ENCODE assay signal across 17 cellular contexts in genomic region chr10:60410970-60411369, GRCh38. TPM values are rescaled to one million over a fixed set of nuclear protein-coding genes. Genes with fewer than 3 reads are reported as not detected.
DNase-seq lines count a peak whose midpoint lies in the region; ATAC-seq, FAIRE-seq and TF ChIP-seq lines count a peak whose summit lies in the region.
"Had no signal": no experiment of that assay in that cellular context is flagged by ENCODE, and none has a peak within 500 bp of the region (broad histone marks: within the 10 kb centered on the region; RNA-seq: fewer than 3 reads in every experiment).

No MANE protein-coding gene starts in this region.

- no peaks in the 10 kb centered on the region for H3K27me3 ChIP-seq in astrocyte (ENCODE audit: insufficient read depth, low read length)
- H3K27me3 ChIP-seq in WERI-Rb-1 (ENCODE audit: insufficient read depth, low read depth, severe bottlenecking): no peaks in the 10 kb centered on the region
- no peaks in the 10 kb centered on the region for H3K27me3 ChIP-seq in right cardiac atrium (ENCODE audit: control insufficient read depth, insufficient read depth)
- H3K27me3 ChIP-seq: BLaER1 had no signal

- no peaks in the 10 kb centered on the region for H3K79me2 ChIP-seq in astrocyte (ENCODE audit: insufficient read depth, low read length)

- peak overlapping the region; percentile 49 for H3K27ac Mint-ChIP-seq in activated CD4-positive, alpha-beta T cell treated with anti-CD3 and anti-CD28 coated beads, Interleukin-2, amount 10 ng/mL, durations not matched to agents 24 days and 14 days
- H3K27ac Mint-ChIP-seq in astrocyte (ENCODE audit: unreplicated experiment) (no peak overlapping the region), neural crest cell (ENCODE audit: unreplicated experiment) (peak overlapping the region; percentile 48)
- no peak overlapping the region for H3K27ac Mint-ChIP-seq in stimulated activated effector memory CD8-positive, alpha-beta T cell treated with anti-CD3 and anti-CD28 coated beads, Interleukin-12 subunit alpha, Interleukin-12 subunit beta, amount 100 ng/mL, for 72 hours
- H3K27ac Mint-ChIP-seq: CD14-positive monocyte had no signal

- H3K4me1 ChIP-seq in astrocyte (ENCODE audit: insufficient read depth, low read length) (peaks cover 24% of the 10 kb centered on the region), right cardiac atrium (ENCODE audit: control insufficient read depth, insufficient read depth, low read length) (no peaks in the 10 kb centered on the region)
- H3K4me1 ChIP-seq: BLaER1, HAP-1 had no signal

- H2AFZ ChIP-seq in astrocyte (ENCODE audit: low read depth, low read length): no peak overlapping the region

- H3K4me3 ChIP-seq in astrocyte (ENCODE audit: insufficient read depth, low read depth, low read length): no peak overlapping the region
- H3K4me3 ChIP-seq in WERI-Rb-1 (ENCODE audit: low read depth, low read length): no peak overlapping the region
- H3K4me3 ChIP-seq in right cardiac atrium (ENCODE audit: low read length): no peak overlapping the region
- H3K4me3 ChIP-seq: BLaER1, HAP-1 had no signal

- no peaks in the 10 kb centered on the region for H3K36me3 ChIP-seq in astrocyte (ENCODE audit: insufficient read depth, low read length)
- H3K36me3 ChIP-seq in WERI-Rb-1: no peaks in the 10 kb centered on the region
- H3K36me3 ChIP-seq: BLaER1, HAP-1 had no signal

- H3K4me3 Mint-ChIP-seq in activated CD4-positive, alpha-beta T cell treated with anti-CD3 and anti-CD28 coated beads, Interleukin-2, amount 10 ng/mL, durations not matched to agents 24 days and 14 days: no peak overlapping the region
- H3K4me3 Mint-ChIP-seq in astrocyte (ENCODE audit: unreplicated experiment) (no peak overlapping the region), neural crest cell (no peak overlapping the region)
- no peak overlapping the region for H3K4me3 Mint-ChIP-seq in stimulated activated effector memory CD8-positive, alpha-beta T cell treated with anti-CD3 and anti-CD28 coated beads, Interleukin-12 subunit alpha, Interleukin-12 subunit beta, amount 100 ng/mL, for 72 hours
- H3K4me3 Mint-ChIP-seq: CD14-positive monocyte; CD4-positive, alpha-beta memory T cell had no signal

- H3K36me3 Mint-ChIP-seq in activated CD4-positive, alpha-beta T cell treated with anti-CD3 and anti-CD28 coated beads, Interleukin-2, amount 10 ng/mL, durations not matched to agents 24 days and 14 days (ENCODE audit: low read depth): peaks cover 2% of the 10 kb centered on the region
- no peaks in the 10 kb centered on the region for H3K36me3 Mint-ChIP-seq in astrocyte (ENCODE audit: low read depth, unreplicated experiment)
- H3K36me3 Mint-ChIP-seq in neural crest cell (ENCODE audit: low read depth): no peaks in the 10 kb centered on the region
- peaks cover 7% of the 10 kb centered on the region for H3K36me3 Mint-ChIP-seq in stimulated activated effector memory CD8-positive, alpha-beta T cell treated with anti-CD3 and anti-CD28 coated beads, Interleukin-12 subunit alpha, Interleukin-12 subunit beta, amount 100 ng/mL, for 72 hours
- H3K36me3 Mint-ChIP-seq: CD14-positive monocyte had no signal

- H3K27me3 Mint-ChIP-seq in activated CD4-positive, alpha-beta T cell treated with anti-CD3 and anti-CD28 coated beads, Interleukin-2, amount 10 ng/mL, durations not matched to agents 24 days and 14 days: no peaks in the 10 kb centered on the region
- H3K27me3 Mint-ChIP-seq in astrocyte (ENCODE audit: low read depth, unreplicated experiment) (no peaks in the 10 kb centered on the region), neural crest cell (ENCODE audit: low read depth) (no peaks in the 10 kb centered on the region)
- H3K27me3 Mint-ChIP-seq: CD4-positive, alpha-beta memory T cell had no signal

- 85% methylated on average over 3 of the region's 3 CpGs for WGBS in right cardiac atrium

- no peak overlapping the region for H3K27ac ChIP-seq in astrocyte (ENCODE audit: low read depth, low read length)
- H3K27ac ChIP-seq in WERI-Rb-1: no peak overlapping the region
- no peak overlapping the region for H3K27ac ChIP-seq in right cardiac atrium (ENCODE audit: low read length)
- H3K27ac ChIP-seq: BLaER1 had no signal

- FAIRE-seq in astrocyte (lab: Jason Lieb, UNC): no peak
- FAIRE-seq: H1 had no signal

- intact Hi-C loops in activated CD4-positive, alpha-beta T cell treated with anti-CD3 and anti-CD28 coated beads, Interleukin-2, amount 10 ng/mL, durations not matched to agents 24 days and 14 days (cut with micrococcal nuclease): no loop called here
- intact Hi-C loops in right cardiac atrium (cut with DNase I): no loop called here

- H3K9me3 ChIP-seq in astrocyte (ENCODE audit: insufficient read depth, low read depth, low read length) (no peaks in the 10 kb centered on the region), WERI-Rb-1 (ENCODE audit: severe bottlenecking) (no peaks in the 10 kb centered on the region), right cardiac atrium (ENCODE audit: control insufficient read depth, low read length) (no peaks in the 10 kb centered on the region)
- H3K9me3 ChIP-seq: BLaER1, HAP-1 had no signal

- no peaks in the 10 kb centered on the region for H4K20me1 ChIP-seq in astrocyte (ENCODE audit: insufficient read depth, low read length)
- H4K20me1 ChIP-seq: BLaER1 had no signal

- H3K4me1 Mint-ChIP-seq in activated CD4-positive, alpha-beta T cell treated with anti-CD3 and anti-CD28 coated beads, Interleukin-2, amount 10 ng/mL, durations not matched to agents 24 days and 14 days: peaks cover 5% of the 10 kb centered on the region
- H3K4me1 Mint-ChIP-seq in astrocyte (ENCODE audit: low read depth, unreplicated experiment): peaks cover 16% of the 10 kb centered on the region
- H3K4me1 Mint-ChIP-seq in neural crest cell: peaks cover 9% of the 10 kb centered on the region
- no peaks in the 10 kb centered on the region for H3K4me1 Mint-ChIP-seq in stimulated activated effector memory CD8-positive, alpha-beta T cell treated with anti-CD3 and anti-CD28 coated beads, Interleukin-12 subunit alpha, Interleukin-12 subunit beta, amount 100 ng/mL, for 72 hours
- H3K4me1 Mint-ChIP-seq: CD14-positive monocyte had no signal

- no peak for TF ChIP-seq CTCF in astrocyte (IDR thresholded peaks at IDR 0.05; ENCODE audit: insufficient read depth, low read depth, low read length)
- TF ChIP-seq CTCF in neural crest cell (conservative IDR thresholded peaks at IDR 0.05): no peak
- TF ChIP-seq CTCF in WERI-Rb-1 (IDR thresholded peaks at IDR 0.05; ENCODE audit: low read depth, low read length): no peak

- no peak overlapping the region for H3K9ac ChIP-seq in astrocyte (ENCODE audit: low read length)
- H3K9ac ChIP-seq: BLaER1 had no signal

- no peaks in the 10 kb centered on the region for H3K9me3 Mint-ChIP-seq in activated CD4-positive, alpha-beta T cell treated with anti-CD3 and anti-CD28 coated beads, Interleukin-2, amount 10 ng/mL, durations not matched to agents 24 days and 14 days
- no peaks in the 10 kb centered on the region for H3K9me3 Mint-ChIP-seq in astrocyte (ENCODE audit: unreplicated experiment)
- no peaks in the 10 kb centered on the region for H3K9me3 Mint-ChIP-seq in neural crest cell
- no peaks in the 10 kb centered on the region for H3K9me3 Mint-ChIP-seq in stimulated activated effector memory CD8-positive, alpha-beta T cell treated with anti-CD3 and anti-CD28 coated beads, Interleukin-12 subunit alpha, Interleukin-12 subunit beta, amount 100 ng/mL, for 72 hours
- H3K9me3 Mint-ChIP-seq: CD14-positive monocyte had no signal

- peak; percentile 39 for ATAC-seq in stimulated activated effector memory CD8-positive, alpha-beta T cell treated with anti-CD3 and anti-CD28 coated beads, Interleukin-12 subunit alpha, Interleukin-12 subunit beta, amount 100 ng/mL, for 72 hours
- no peak for ATAC-seq in right cardiac atrium

- no peak for DNase-seq in activated CD4-positive, alpha-beta T cell treated with anti-CD3 and anti-CD28 coated beads, Interleukin-2, amount 10 ng/mL, durations not matched to agents 24 days and 14 days
- DNase-seq in activated CD4-positive, alpha-beta T cell treated with anti-CD3 and anti-CD28 coated beads, Interleukin-2, amount 50 U/mL, for 48 hours: no peak
- no peak for DNase-seq in astrocyte (ENCODE audit: low read depth)
- DNase-seq in neural crest cell (ENCODE audit: low read depth, low spot score): no peak
- no peak for DNase-seq in stimulated activated effector memory CD8-positive, alpha-beta T cell treated with anti-CD3 and anti-CD28 coated beads, Interleukin-12 subunit alpha, Interleukin-12 subunit beta, amount 100 ng/mL, for 72 hours (ENCODE audit: low spot score in 2 of 2)
- DNase-seq in WERI-Rb-1: no peak
- DNase-seq in stimulated activated naive CD4-positive, alpha-beta T cell treated with Interleukin-2 at 50 U/mL for 16 hours (lab: John Stamatoyannopoulos, UW): no peak
- no peak for DNase-seq in right cardiac atrium
- DNase-seq: 8988T; CD4-positive, alpha-beta memory T cell; DMS153; DMS79; GF-D8 had no signal

- H3K4me2 ChIP-seq in astrocyte (ENCODE audit: low read length): peak overlapping the region; percentile 5
- H3K4me2 ChIP-seq: BLaER1 had no signal

RNA-seq across cellular contexts. Expression of gene ANK3, which starts 21.3 kb away (rescaled TPM):
- total RNA-seq in activated CD4-positive, alpha-beta T cell treated with anti-CD3 and anti-CD28 coated beads, Interleukin-2, amount 10 ng/mL, durations not matched to agents 24 days and 14 days: 22.9 and 23.5 TPM in 2 replicates
- total RNA-seq in astrocyte (15.5 and 21.1 TPM in 2 replicates), neural crest cell (44.6 and 45.2 TPM in 2 replicates), right cardiac atrium (100 to 1,000 TPM; 162 to 196 (median 181) TPM)
- polyA plus RNA-seq in right cardiac atrium: 59.8 TPM
- polyA plus RNA-seq: CD14-positive monocyte had no signal

Comparison
In these comparisons a context has a peak if more than half of its experiments do, and no peak if none do; other contexts are left out.
1. H3K27ac Mint-ChIP-seq: peak in activated CD4-positive, alpha-beta T cell treated with anti-CD3 and anti-CD28 coated beads, Interleukin-2, amount 10 ng/mL, durations not matched to agents 24 days and 14 days (single experiment) and neural crest cell (single experiment); none in astrocyte (single experiment) and stimulated activated effector memory CD8-positive, alpha-beta T cell treated with anti-CD3 and anti-CD28 coated beads, Interleukin-12 subunit alpha, Interleukin-12 subunit beta, amount 100 ng/mL, for 72 hours (single experiment).